ENCODE assay signal across 1 cellular context in genomic region chr4:53197760-53198150, GRCh38.
TF ChIP-seq lines count a peak whose summit lies in the region.

No MANE protein-coding gene starts in this region.

TF ChIP-seq in IMR-90, 13 proteins besides CTCF, POLR2A, EP300 and RAD21 (continued from another document):
- TF ChIP-seq ELK1 (IDR thresholded peaks at IDR 0.05; ENCODE audit: borderline replicate concordance, low read depth, low read length) (no peak), MAZ (IDR thresholded peaks at IDR 0.05; ENCODE audit: borderline replicate concordance, low read depth, low read length) (no peak), BHLHE40 (IDR thresholded peaks at IDR 0.05; ENCODE audit: low read depth, low read length) (no peak), NFE2L2 (IDR thresholded peaks at IDR 0.05; ENCODE audit: low read depth, low read length) (no peak), MXI1 (IDR thresholded peaks at IDR 0.05; ENCODE audit: borderline replicate concordance, low read depth, low read length) (no peak), RCOR1 (IDR thresholded peaks at IDR 0.05; ENCODE audit: insufficient replicate concordance, low read length) (no peak), MAFK (IDR thresholded peaks at IDR 0.05; ENCODE audit: low read depth, low read length) (no peak), FOS (IDR thresholded peaks at IDR 0.05; ENCODE audit: low read depth, low read length) (no peak), CHD1 (IDR thresholded peaks at IDR 0.05; ENCODE audit: low read depth, low read length) (no peak)
TF ChIP-seq in IMR-90: peak in this region for 0.
